Comparison of ENCODE assay signal across 8 cellular contexts in genomic region chr11:73876424-73877300, GRCh38. TPM values are rescaled to one million over a fixed set of nuclear protein-coding genes. Genes with fewer than 3 reads are reported as not detected.
DNase-seq lines count a peak whose midpoint lies in the region; ATAC-seq and TF ChIP-seq lines count a peak whose summit lies in the region.

TSS of gene COA4 (minus strand) at chr11:73876846. CDS start at chr11:73873378, 3,468 bp downstream.
TSS of gene PAAF1 (plus strand) at chr11:73876999. CDS start at chr11:73877022, 23 bp downstream.

- TF ChIP-seq POLR2A in Peyer's patch (IDR thresholded peaks at IDR 0.05): peak; percentile 38 to 58

- ATAC-seq in GM21737 (IDR thresholded peaks at IDR 0.05; ENCODE audit: unreplicated experiment) (peak; percentile 96), esophagus mucosa (peak; percentile 96)

- H3K9ac ChIP-seq in KMS-11: peak within 1 kb of the TSS; percentile 96

- TF ChIP-seq CTCF in KMS-11 (conservative IDR thresholded peaks at IDR 0.05; ENCODE audit: low read depth, low read length) (no peak), Peyer's patch (IDR thresholded peaks at IDR 0.05) (no peak)

- H4K20me1 ChIP-seq in KMS-11 (ENCODE audit: insufficient read depth): no peaks in the 10 kb centered on the region

- peaks cover 44% of the 10 kb centered on the region for H3K79me2 ChIP-seq in KMS-11 (ENCODE audit: insufficient read depth, low read depth)

- no peaks in the 10 kb centered on the region for H3K9me3 ChIP-seq in Peyer's patch
- no peaks in the 10 kb centered on the region for H3K9me3 ChIP-seq in muscle layer of duodenum (ENCODE audit: control insufficient read depth in 1 of 2, low read length in 2 of 2)

- peak; percentile 100 for DNase-seq in DMS53 treated with DMSO at 0.1 percent for 48 hours (lab: John Stamatoyannopoulos, UW; ENCODE audit: unreplicated experiment)
- DNase-seq in Peyer's patch: peak; percentile 93 to 97 (median 95)
- peak; percentile 95 to 97 for DNase-seq in activated T-cell treated with anti-CD3 and anti-CD28 coated beads, Interleukin-2, amount 50 U/mL, for 48 hours
- DNase-seq in stimulated activated CD8-positive, alpha-beta memory T cell treated with anti-CD3 and anti-CD28 coated beads, Interleukin-7, amount 100 ng/mL, for 4 hours (ENCODE audit: low read depth in 2 of 2): peak; percentile 89 to 94

- H3K4me2 ChIP-seq in KMS-11: peak within 1 kb of the TSS; percentile 77

- H3K36me3 ChIP-seq in KMS-11 (ENCODE audit: insufficient read depth) (no peaks in the 10 kb centered on the region), Peyer's patch (peaks cover 0 to 28% (median 0%) of the 10 kb centered on the region in 3 donors), muscle layer of duodenum (ENCODE audit: control insufficient read depth in 1 of 2, insufficient read depth in 2 of 2, low read length in 2 of 2) (peaks cover 13 to 23% of the 10 kb centered on the region in 2 donors)

- H3K27me3 ChIP-seq in KMS-11 (ENCODE audit: insufficient read depth, low read depth): no peaks in the 10 kb centered on the region
- H3K27me3 ChIP-seq in Peyer's patch: no peaks in the 10 kb centered on the region
- no peaks in the 10 kb centered on the region for H3K27me3 ChIP-seq in muscle layer of duodenum (ENCODE audit: low read depth, low read length)

- H2AFZ ChIP-seq in KMS-11 (ENCODE audit: low read depth): peak within 1 kb of the TSS; percentile 77

- H3K4me1 ChIP-seq in KMS-11 (ENCODE audit: low read depth, poor library complexity, severe bottlenecking): peaks cover 21% of the 10 kb centered on the region
- peaks cover 0 to 28% (median 7%) of the 10 kb centered on the region in 4 donors for H3K4me1 ChIP-seq in Peyer's patch
- H3K4me1 ChIP-seq in muscle layer of duodenum (ENCODE audit: control insufficient read depth in 1 of 2, insufficient read depth in 2 of 2, low read length in 2 of 2): peaks cover 4 to 24% of the 10 kb centered on the region in 2 donors

- H3K27ac ChIP-seq in KMS-11 (peak within 1 kb of the TSS; percentile 95), Peyer's patch (peak within 1 kb of the TSS; percentile 75 to 90 (median 82)), muscle layer of duodenum (ENCODE audit: low read length) (peak within 1 kb of the TSS; percentile 98)

- H3K4me3 ChIP-seq in KMS-11 (IDR thresholded peaks at IDR 0.05; ENCODE audit: insufficient read depth, low read depth, low read length) (peak within 1 kb of the TSS; percentile 53), Peyer's patch (peak within 1 kb of the TSS; percentile 64 to 85 (median 68)), muscle layer of duodenum (ENCODE audit: low read depth in 1 of 2, low read length in 2 of 2) (peak within 1 kb of the TSS; percentile 83 to 93)

RNA-seq across cellular contexts. Expression of gene COA4, which starts in this region (rescaled TPM):
- total RNA-seq in Peyer's patch: 100 to 1,000 TPM in 1 of 4 donors, 10 to 100 TPM in 3; 42.9 to 106 (median 87.8) TPM
- total RNA-seq in esophagus mucosa: 46.8 TPM

RNA-seq across cellular contexts. Expression of gene PAAF1, which starts in this region (rescaled TPM):
- total RNA-seq in Peyer's patch (10 to 100 TPM; 16.6 to 18.2 (median 16.6) TPM), esophagus mucosa (9.8 TPM)

Comparison
In these comparisons a context has a peak if more than half of its experiments do, and no peak if none do; other contexts are left out.
1. Peak in every context shown above with its lines: DNase-seq, ATAC-seq, H3K4me3 ChIP-seq and H3K27ac ChIP-seq.